In genomic region chr2:44952143-44952805, GRCh38 we compare ENCODE assay signal across 8 cellular contexts. TPM values are rescaled to one million over a fixed set of nuclear protein-coding genes. Genes with fewer than 3 reads are reported as not detected.
DNase-seq lines count a peak whose midpoint lies in the region; ATAC-seq and TF ChIP-seq lines count a peak whose summit lies in the region.

No MANE protein-coding gene starts in this region.

- peak; percentile 63 for DNase-seq in Ammon's horn (ENCODE audit: low spot score)
- DNase-seq in M059J (ENCODE audit: low read depth), result peak; percentile 21
- peak; percentile 51 for DNase-seq in activated CD8-positive, alpha-beta T cell treated with anti-CD3 and anti-CD28 coated beads for 36 hours
- peak; percentile 45 for DNase-seq in glomerular visceral epithelial cell (ENCODE audit: extremely low spot score)
- peak; percentile 62 for DNase-seq in progenitor cell of endocrine pancreas (ENCODE audit: low spot score, unreplicated experiment)
- no peak for DNase-seq in GM19240 (ENCODE audit: insufficient read length, low spot score)

- peak; percentile 89 for TF ChIP-seq CTCF in activated CD8-positive, alpha-beta T cell treated with anti-CD3 and anti-CD28 coated beads for 36 hours (IDR thresholded peaks at IDR 0.05)
- peak; percentile 91 for TF ChIP-seq CTCF in progenitor cell of endocrine pancreas (IDR thresholded peaks at IDR 0.05; ENCODE audit: unreplicated experiment)

- H3K27ac Mint-ChIP-seq in activated CD8-positive, alpha-beta T cell treated with anti-CD3 and anti-CD28 coated beads for 36 hours, result no peak overlapping the region
- H3K27ac Mint-ChIP-seq in progenitor cell of endocrine pancreas, result no peak overlapping the region

- POLR2A ChIA-PET in activated CD8-positive, alpha-beta T cell treated with anti-CD3 and anti-CD28 coated beads for 36 hours (lab: Charles Lee), result no interaction called here

- CTCF ChIA-PET in activated CD8-positive, alpha-beta T cell treated with anti-CD3 and anti-CD28 coated beads for 36 hours (lab: Charles Lee), result interaction anchor here (0.6 to 8.3 kb wide), 6 partner anchors 18 to 560 kb away, joined by 3 to 100 read pairs (median 4); partner anchors contain the start of gene SIX2

- peaks cover 73% of the 10 kb centered on the region for H3K27me3 Mint-ChIP-seq in activated CD8-positive, alpha-beta T cell treated with anti-CD3 and anti-CD28 coated beads for 36 hours
- H3K27me3 Mint-ChIP-seq in progenitor cell of endocrine pancreas, result peaks cover 93% of the 10 kb centered on the region

- no peaks in the 10 kb centered on the region for H3K36me3 Mint-ChIP-seq in activated CD8-positive, alpha-beta T cell treated with anti-CD3 and anti-CD28 coated beads for 36 hours (ENCODE audit: low read depth)
- H3K36me3 Mint-ChIP-seq in progenitor cell of endocrine pancreas (ENCODE audit: insufficient read depth), result no peaks in the 10 kb centered on the region

- ATAC-seq in GM18861 (IDR thresholded peaks at IDR 0.05; ENCODE audit: unreplicated experiment) (peak; percentile 53), HG03378 (IDR thresholded peaks at IDR 0.05; ENCODE audit: unreplicated experiment) (no peak)
- ATAC-seq in activated CD8-positive, alpha-beta T cell treated with anti-CD3 and anti-CD28 coated beads for 36 hours, result peak; percentile 71

- peak overlapping the region; percentile 40 for H3K4me3 Mint-ChIP-seq in activated CD8-positive, alpha-beta T cell treated with anti-CD3 and anti-CD28 coated beads for 36 hours
- peak overlapping the region; percentile 47 for H3K4me3 Mint-ChIP-seq in progenitor cell of endocrine pancreas (ENCODE audit: low read depth)

- intact Hi-C loops in activated CD8-positive, alpha-beta T cell treated with anti-CD3 and anti-CD28 coated beads for 36 hours (cut with micrococcal nuclease), result loop anchor here (10.0 kb wide), 3 partner anchors 387 to 907 kb away; no protein-coding TSS in a partner anchor

- no peaks in the 10 kb centered on the region for H3K9me3 Mint-ChIP-seq in activated CD8-positive, alpha-beta T cell treated with anti-CD3 and anti-CD28 coated beads for 36 hours
- H3K9me3 Mint-ChIP-seq in progenitor cell of endocrine pancreas (ENCODE audit: low read depth), result no peaks in the 10 kb centered on the region

- peaks cover 21% of the 10 kb centered on the region for H3K4me1 Mint-ChIP-seq in activated CD8-positive, alpha-beta T cell treated with anti-CD3 and anti-CD28 coated beads for 36 hours (ENCODE audit: low read depth)
- H3K4me1 Mint-ChIP-seq in progenitor cell of endocrine pancreas (ENCODE audit: low read depth), result peaks cover 17% of the 10 kb centered on the region

RNA-seq across cellular contexts. Expression of gene SIX3, which starts 10.8 kb away (rescaled TPM):
- total RNA-seq in M059J (2014; rRNA removed; shearing (Covaris generic)), result not detected in 2 replicates
- not detected for total RNA-seq in activated CD8-positive, alpha-beta T cell treated with anti-CD3 and anti-CD28 coated beads for 36 hours
- total RNA-seq in progenitor cell of endocrine pancreas, result not detected in 2 replicates

RNA-seq across cellular contexts. Expression of gene SIX2, which starts 57.0 kb away (rescaled TPM):
- total RNA-seq in M059J (2014; rRNA removed; shearing (Covaris generic)), result 0.37 TPM in 1 of 2 replicates, not detected in the other
- total RNA-seq in activated CD8-positive, alpha-beta T cell treated with anti-CD3 and anti-CD28 coated beads for 36 hours, result not detected
- 4.0 and 7.0 TPM in 2 replicates for total RNA-seq in progenitor cell of endocrine pancreas
